23 cellular contexts compared by ENCODE assay signal in the genomic region with DNA sequence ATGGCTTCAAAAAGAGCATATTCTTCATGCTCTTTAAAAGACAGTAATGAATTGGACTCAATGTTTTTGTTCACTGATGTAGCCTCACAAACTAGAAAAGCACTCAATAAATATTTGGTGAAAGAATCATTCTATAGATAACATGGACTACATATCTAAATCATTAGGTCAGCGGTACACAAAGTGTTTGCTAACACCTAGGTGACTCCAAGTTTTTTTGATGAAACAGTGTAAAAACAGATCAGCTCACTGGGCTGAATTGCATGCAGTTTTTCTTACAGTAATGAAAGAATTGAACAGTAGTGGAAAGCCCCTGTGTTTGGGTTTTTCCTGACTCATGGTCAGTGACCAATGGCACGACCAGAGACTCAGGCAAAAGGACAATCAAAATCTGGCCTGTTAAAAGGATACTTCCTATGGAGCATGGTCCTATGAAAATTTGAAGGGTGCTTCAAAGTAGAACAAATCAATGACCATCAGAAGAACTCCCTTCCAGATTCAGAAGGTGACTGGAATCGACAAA.
DNase-seq lines count a peak whose midpoint lies in the region; ATAC-seq and TF ChIP-seq lines count a peak whose summit lies in the region.
"Had no signal": no experiment of that assay in that cellular context is flagged by ENCODE, and none has a peak within 500 bp of the region (broad histone marks: within the 10 kb centered on the region; RNA-seq: fewer than 3 reads in every experiment).

No MANE protein-coding gene starts in this region.

- TF ChIP-seq CTCF in PC-3 (conservative IDR thresholded peaks at IDR 0.05; ENCODE audit: low read depth, low read length) (no peak), foreskin keratinocyte (conservative IDR thresholded peaks at IDR 0.05) (no peak), natural killer cell (IDR thresholded peaks at IDR 0.05) (no peak)

- no peaks in the 10 kb centered on the region for H3K27me3 Mint-ChIP-seq in natural killer cell (ENCODE audit: low read depth in 2 of 2)
- H3K27me3 Mint-ChIP-seq: CD4-positive, CD25-positive, alpha-beta regulatory T cell; IgD-negative memory B cell had no signal

- peaks cover 5 to 11% of the 10 kb centered on the region in 2 donors for H3K9me3 Mint-ChIP-seq in natural killer cell
- H3K9me3 Mint-ChIP-seq: IgD-negative memory B cell had no signal

- H3K4me3 ChIP-seq in PC-3 (ENCODE audit: low read length): no peak overlapping the region
- H3K4me3 ChIP-seq: BLaER1, Peyer's patch, SK-N-MC had no signal

- no peak overlapping the region for H3K27ac Mint-ChIP-seq in natural killer cell
- H3K27ac Mint-ChIP-seq: CD4-positive, CD25-positive, alpha-beta regulatory T cell; IgD-negative memory B cell; T-helper 1 cell treated with Interleukin-12 subunit alpha and Interleukin-12 subunit beta and Interleukin-4 antibody, amounts not matched to agents 30 μg/mL and 1 μg/mL, for 36 hours had no signal

- no peaks in the 10 kb centered on the region for H4K20me1 ChIP-seq in PC-3 (ENCODE audit: low read length)
- H4K20me1 ChIP-seq: BLaER1 had no signal

- no peaks in the 10 kb centered on the region for H3K36me3 Mint-ChIP-seq in natural killer cell
- H3K36me3 Mint-ChIP-seq: CD4-positive, CD25-positive, alpha-beta regulatory T cell; IgD-negative memory B cell had no signal

- H2AFZ ChIP-seq in PC-3 (ENCODE audit: low read length): 0 out of 2 replicates have a peak overlapping the region, but pooled peaks have one; percentile 10

- H3K27me3 ChIP-seq in PC-3 (ENCODE audit: low read length) (no peaks in the 10 kb centered on the region), foreskin keratinocyte (peaks cover 2% of the 10 kb centered on the region)
- H3K27me3 ChIP-seq: BLaER1, Peyer's patch had no signal

- no TSS peak for BruUV-seq in PC-3 (replicated peaks; lab: Mats Ljungman, UMichigan)

- POLR2A ChIA-PET in PC-3 (lab: Charles Lee; ENCODE audit: unreplicated experiment): no interaction called here

- no peak overlapping the region for H3K9ac ChIP-seq in PC-3 (ENCODE audit: low read length)
- H3K9ac ChIP-seq: BLaER1, KMS-11 had no signal

- H3K9me2 ChIP-seq in PC-3 (replicated peaks; ENCODE audit: low read length): no peaks in the 10 kb centered on the region

- no peaks in the 10 kb centered on the region for H3K79me2 ChIP-seq in PC-3 (ENCODE audit: low read length)

- H3K27ac ChIP-seq in PC-3 (ENCODE audit: low read length) (no peak overlapping the region), foreskin keratinocyte (no peak overlapping the region)
- H3K27ac ChIP-seq: BLaER1, KMS-11, Peyer's patch, SK-N-MC had no signal

- H3F3A ChIP-seq in PC-3 (ENCODE audit: low read length, unreplicated experiment): no peaks in the 10 kb centered on the region

- CTCF ChIA-PET in PC-3 (lab: Charles Lee): no interaction called here

- intact Hi-C loops in PC-3 (cut with micrococcal nuclease): no loop called here
- intact Hi-C loops in natural killer cell (cut with micrococcal nuclease): no loop called here

- DNase-seq in PC-3: peak; percentile 54
- peak; percentile 8 to 46 for DNase-seq in foreskin keratinocyte
- no peak for DNase-seq in EL
- no peak for DNase-seq in natural killer cell
- no peak for DNase-seq in GF-D8 (lab: John Stamatoyannopoulos, UW)
- DNase-seq: CD4-positive, CD25-positive, alpha-beta regulatory T cell; GDM1; NCI-H1048; NCI-H1694; NCI-H2081; NCI-H2227 treated with DMSO at 0.1 percent for 48 hours; NCI-H69; Peyer's patch; SIG-M5; SW 1271 had no signal

- H3K9me3 ChIP-seq in PC-3 (ENCODE audit: low read length): no peaks in the 10 kb centered on the region
- H3K9me3 ChIP-seq: BLaER1, Peyer's patch had no signal

- H3K4me3 Mint-ChIP-seq in natural killer cell: no peak overlapping the region
- H3K4me3 Mint-ChIP-seq: CD4-positive, CD25-positive, alpha-beta regulatory T cell; IgD-negative memory B cell; T-helper 1 cell treated with Interleukin-12 subunit alpha and Interleukin-12 subunit beta and Interleukin-4 antibody, amounts not matched to agents 30 μg/mL and 1 μg/mL, for 36 hours had no signal

- no peak overlapping the region for H3K4me2 ChIP-seq in PC-3 (ENCODE audit: low read length)
- H3K4me2 ChIP-seq: BLaER1, KMS-11 had no signal

- H3K4me1 ChIP-seq in PC-3 (ENCODE audit: insufficient read depth, low read length) (no peaks in the 10 kb centered on the region), foreskin keratinocyte (no peaks in the 10 kb centered on the region)
- H3K4me1 ChIP-seq: BLaER1, Peyer's patch had no signal

- H3K4me1 Mint-ChIP-seq in natural killer cell: no peaks in the 10 kb centered on the region
- H3K4me1 Mint-ChIP-seq: CD4-positive, CD25-positive, alpha-beta regulatory T cell; IgD-negative memory B cell had no signal

- ATAC-seq in GM18511 (IDR thresholded peaks at IDR 0.05; ENCODE audit: unreplicated experiment): peak; percentile 46
- ATAC-seq in HG02798 (IDR thresholded peaks at IDR 0.05; ENCODE audit: poor library complexity, unreplicated experiment): peak; percentile 45
- ATAC-seq in PC-3: peak; percentile 68
- ATAC-seq in foreskin keratinocyte: no peak
- no peak for ATAC-seq in GM21619 (IDR thresholded peaks at IDR 0.05; ENCODE audit: unreplicated experiment)
- no peak for ATAC-seq in natural killer cell

- no peaks in the 10 kb centered on the region for H3K36me3 ChIP-seq in PC-3 (ENCODE audit: low read depth, low read length)
- H3K36me3 ChIP-seq: BLaER1, Peyer's patch had no signal

Comparison
In these comparisons a context has a peak if more than half of its experiments do, and no peak if none do; other contexts are left out.
1. ATAC-seq: peak in GM18511 (single experiment), HG02798 (single experiment) and PC-3 (single experiment); none in foreskin keratinocyte (single experiment), GM21619 (single experiment) and natural killer cell (0 of 3).
2. DNase-seq: peak in PC-3 (single experiment) and foreskin keratinocyte (2 of 2); none in EL (single experiment), natural killer cell (single experiment) and GF-D8 (single experiment).